20 cellular contexts compared by ENCODE assay signal in genomic region chr20:35462351-35462750, GRCh38. TPM values are rescaled to one million over a fixed set of nuclear protein-coding genes. Genes with fewer than 3 reads are reported as not detected.
DNase-seq lines count a peak whose midpoint lies in the region; ATAC-seq and TF ChIP-seq lines count a peak whose summit lies in the region.
"Had no signal": no experiment of that assay in that cellular context is flagged by ENCODE, and none has a peak within 500 bp of the region (broad histone marks: within the 10 kb centered on the region; RNA-seq: fewer than 3 reads in every experiment).

No MANE protein-coding gene starts in this region.

- H3K36me3 Mint-ChIP-seq in glutamatergic neuron (ENCODE audit: unreplicated experiment) = peaks cover 5% of the 10 kb centered on the region

- H3K36me3 ChIP-seq in OCI-LY3 (replicated peaks; ENCODE audit: low read depth, low read length) (peaks cover 35% of the 10 kb centered on the region), brain microvascular endothelial cell (replicated peaks) (peaks cover 30% of the 10 kb centered on the region)

- no peaks in the 10 kb centered on the region for H3K9me3 ChIP-seq in OCI-LY3 (ENCODE audit: insufficient read depth, low read length)

- no peak overlapping the region for H3K9ac ChIP-seq in OCI-LY3 (ENCODE audit: low read length)

- no peaks in the 10 kb centered on the region for H4K20me1 ChIP-seq in OCI-LY3 (ENCODE audit: insufficient read depth, low read length)

- TF ChIP-seq CTCF in OCI-LY3 (IDR thresholded peaks at IDR 0.05; ENCODE audit: low read depth, low read length) = no peak
- no peak for TF ChIP-seq CTCF in glutamatergic neuron (IDR thresholded peaks at IDR 0.05; ENCODE audit: partially characterized antibody, unreplicated experiment)
- no peak for TF ChIP-seq CTCF in coronary artery (IDR thresholded peaks at IDR 0.05)
- TF ChIP-seq CTCF in brain microvascular endothelial cell (IDR thresholded peaks at IDR 0.05; ENCODE audit: low read depth, low read length, missing control alignments) = no peak

- H3K27ac Mint-ChIP-seq in glutamatergic neuron (ENCODE audit: unreplicated experiment) = peak overlapping the region; percentile 72
- H3K27ac Mint-ChIP-seq: activated naive CD8-positive, alpha-beta T cell treated with anti-CD3 and anti-CD28 coated beads, Interleukin-2, amount 50 U/mL, for 24 hours; CD4-positive, CD25-positive, alpha-beta regulatory T cell; HFFc6; progenitor cell of endocrine pancreas had no signal

- H3K27me3 Mint-ChIP-seq in glutamatergic neuron (ENCODE audit: unreplicated experiment) = peaks cover 9% of the 10 kb centered on the region
- H3K27me3 Mint-ChIP-seq: activated naive CD8-positive, alpha-beta T cell treated with anti-CD3 and anti-CD28 coated beads, Interleukin-2, amount 50 U/mL, for 24 hours; CD4-positive, CD25-positive, alpha-beta regulatory T cell; central memory CD8-positive, alpha-beta T cell; naive thymus-derived CD4-positive, alpha-beta T cell; progenitor cell of endocrine pancreas had no signal

- no peaks in the 10 kb centered on the region for H3K79me2 ChIP-seq in OCI-LY3 (ENCODE audit: low read length)

- H3K27me3 ChIP-seq in OCI-LY3 (ENCODE audit: low read depth, low read length) (no peaks in the 10 kb centered on the region), brain microvascular endothelial cell (replicated peaks) (no peaks in the 10 kb centered on the region)

- H2AFZ ChIP-seq in OCI-LY3 (ENCODE audit: low read depth, low read length) = no peak overlapping the region

- H3K4me3 Mint-ChIP-seq in glutamatergic neuron (ENCODE audit: unreplicated experiment) = peak overlapping the region; percentile 68
- H3K4me3 Mint-ChIP-seq: activated naive CD8-positive, alpha-beta T cell treated with anti-CD3 and anti-CD28 coated beads, Interleukin-2, amount 50 U/mL, for 24 hours; CD4-positive, CD25-positive, alpha-beta regulatory T cell; central memory CD8-positive, alpha-beta T cell; HFFc6; naive thymus-derived CD4-positive, alpha-beta T cell had no signal

- DNase-seq in HUDEP-2 (lab: John Stamatoyannopoulos, UW; ENCODE audit: unreplicated experiment in 76 of 76) (peak in 73 of 76 experiments; percentile 20 to 89 (median 67)), NCI-H187 treated with DMSO at 0.1 percent for 48 hours (lab: John Stamatoyannopoulos, UW) (peak; percentile 52), glutamatergic neuron (peak; percentile 64), coronary artery (ENCODE audit: low spot score) (no peak), brain microvascular endothelial cell (no peak)
- DNase-seq: activated CD4-positive, alpha-beta T cell treated with anti-CD3 and anti-CD28 coated beads for 4 hours; activated naive CD8-positive, alpha-beta T cell treated with anti-CD3 and anti-CD28 coated beads, Interleukin-2, amount 50 U/mL, for 24 hours; activated T-cell treated with anti-CD3 and anti-CD28 coated beads, Interleukin-2, amount 50 U/mL, for 1 hour; CD4-positive, CD25-positive, alpha-beta regulatory T cell; HFFc6; naive thymus-derived CD4-positive, alpha-beta T cell; RPMI8226 had no signal

- no peak for ATAC-seq in GM19463 (IDR thresholded peaks at IDR 0.05; ENCODE audit: unreplicated experiment)
- ATAC-seq: activated naive CD8-positive, alpha-beta T cell treated with anti-CD3 and anti-CD28 coated beads, Interleukin-2, amount 50 U/mL, for 24 hours; naive thymus-derived CD4-positive, alpha-beta T cell had no signal

- H3K27ac ChIP-seq in OCI-LY3 (ENCODE audit: low read length) = peak overlapping the region; percentile 11; the same call in 1 of the 2 replicates
- no peak overlapping the region for H3K27ac ChIP-seq in coronary artery
- H3K27ac ChIP-seq in brain microvascular endothelial cell = no peak overlapping the region
- H3K27ac ChIP-seq: HL-60 had no signal

- H3K4me1 Mint-ChIP-seq in glutamatergic neuron (ENCODE audit: low read depth, unreplicated experiment) = peaks cover 14% of the 10 kb centered on the region

- in situ Hi-C loops in brain microvascular endothelial cell (cut with HindIII; ENCODE audit: low pct_ligation_motif_present, low sequenced_read_pairs) = no loop called here

- no peak overlapping the region for H3K4me2 ChIP-seq in OCI-LY3 (ENCODE audit: low read length)

- H3K4me3 ChIP-seq in OCI-LY3 (ENCODE audit: low read length) = no peak overlapping the region
- H3K4me3 ChIP-seq in coronary artery = no peak overlapping the region
- H3K4me3 ChIP-seq in brain microvascular endothelial cell (ENCODE audit: low read depth, low read length) = no peak overlapping the region

- peaks cover 4% of the 10 kb centered on the region for H3K9me3 Mint-ChIP-seq in glutamatergic neuron (ENCODE audit: unreplicated experiment)
- H3K9me3 Mint-ChIP-seq: activated naive CD8-positive, alpha-beta T cell treated with anti-CD3 and anti-CD28 coated beads, Interleukin-2, amount 50 U/mL, for 24 hours; CD4-positive, CD25-positive, alpha-beta regulatory T cell; central memory CD8-positive, alpha-beta T cell; HFFc6 had no signal

- H3K4me1 ChIP-seq in OCI-LY3 (ENCODE audit: low read length) = peaks cover 8% of the 10 kb centered on the region

RNA-seq across cellular contexts. Expression of gene CEP250, which starts 7.0 kb away (rescaled TPM):
- total RNA-seq in glutamatergic neuron (ENCODE audit: unreplicated experiment) = 39.4 TPM

RNA-seq across cellular contexts. Expression of gene GDF5, which starts 24.3 kb away (rescaled TPM):
- 0.15 TPM for total RNA-seq in glutamatergic neuron (ENCODE audit: unreplicated experiment)
- total RNA-seq: CD4-positive, CD25-positive, alpha-beta regulatory T cell; liver; NCI-H460; progenitor cell of endocrine pancreas; T-helper 2 cell treated with Interferon-gamma antibody and Interleukin-4, amounts not matched to agents 100 ng/mL and 5 ng/mL, for 36 hours had no signal

RNA-seq across cellular contexts. Expression of gene UQCC1, which starts 50.6 kb away (rescaled TPM):
- total RNA-seq in glutamatergic neuron (ENCODE audit: unreplicated experiment) = 46.0 TPM

Comparison
In these comparisons a context has a peak if more than half of its experiments do, and no peak if none do; other contexts are left out.
1. DNase-seq: peak in HUDEP-2 (73 of 76), NCI-H187 treated with DMSO at 0.1 percent for 48 hours (single experiment) and glutamatergic neuron (single experiment); none in coronary artery (single experiment) and brain microvascular endothelial cell (single experiment).